In genomic region chr10:97399843-97400545, GRCh38 we compare ENCODE assay signal across 1 cellular context.
TF ChIP-seq lines count a peak whose summit lies in the region.

No MANE protein-coding gene starts in this region.

TF ChIP-seq in K562, 482 proteins besides CTCF, POLR2A, EP300 and RAD21 (continued from another document and continues in another):
- TF ChIP-seq HES1 (IDR thresholded peaks at IDR 0.05; ENCODE audit: low read depth): no peak
- TF ChIP-seq, protein P1, sequence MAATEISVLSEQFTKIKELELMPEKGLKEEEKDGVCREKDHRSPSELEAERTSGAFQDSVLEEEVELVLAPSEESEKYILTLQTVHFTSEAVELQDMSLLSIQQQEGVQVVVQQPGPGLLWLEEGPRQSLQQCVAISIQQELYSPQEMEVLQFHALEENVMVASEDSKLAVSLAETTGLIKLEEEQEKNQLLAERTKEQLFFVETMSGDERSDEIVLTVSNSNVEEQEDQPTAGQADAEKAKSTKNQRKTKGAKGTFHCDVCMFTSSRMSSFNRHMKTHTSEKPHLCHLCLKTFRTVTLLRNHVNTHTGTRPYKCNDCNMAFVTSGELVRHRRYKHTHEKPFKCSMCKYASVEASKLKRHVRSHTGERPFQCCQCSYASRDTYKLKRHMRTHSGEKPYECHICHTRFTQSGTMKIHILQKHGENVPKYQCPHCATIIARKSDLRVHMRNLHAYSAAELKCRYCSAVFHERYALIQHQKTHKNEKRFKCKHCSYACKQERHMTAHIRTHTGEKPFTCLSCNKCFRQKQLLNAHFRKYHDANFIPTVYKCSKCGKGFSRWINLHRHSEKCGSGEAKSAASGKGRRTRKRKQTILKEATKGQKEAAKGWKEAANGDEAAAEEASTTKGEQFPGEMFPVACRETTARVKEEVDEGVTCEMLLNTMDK (IDR thresholded peaks at IDR 0.05; ENCODE audit: borderline replicate concordance, insufficient read depth, low read depth, low read length, poor library complexity, severe bottlenecking): no peak
- no peak for TF ChIP-seq NFYB (IDR thresholded peaks at IDR 0.05; ENCODE audit: extremely low read depth, insufficient read length)
- TF ChIP-seq EWSR1 (IDR thresholded peaks at IDR 0.05; ENCODE audit: borderline replicate concordance, low read depth, partially characterized antibody): no peak
- peak; percentile 81 for TF ChIP-seq ZNF316 (IDR thresholded peaks at IDR 0.05)
- TF ChIP-seq ARID3B (CRISPR knock-in tag; IDR thresholded peaks at IDR 0.05; ENCODE audit: borderline replicate concordance): no peak
- TF ChIP-seq SMAD1 (IDR thresholded peaks at IDR 0.05; ENCODE audit: low read depth, low read length, partially characterized antibody): no peak
- TF ChIP-seq, protein P2, sequence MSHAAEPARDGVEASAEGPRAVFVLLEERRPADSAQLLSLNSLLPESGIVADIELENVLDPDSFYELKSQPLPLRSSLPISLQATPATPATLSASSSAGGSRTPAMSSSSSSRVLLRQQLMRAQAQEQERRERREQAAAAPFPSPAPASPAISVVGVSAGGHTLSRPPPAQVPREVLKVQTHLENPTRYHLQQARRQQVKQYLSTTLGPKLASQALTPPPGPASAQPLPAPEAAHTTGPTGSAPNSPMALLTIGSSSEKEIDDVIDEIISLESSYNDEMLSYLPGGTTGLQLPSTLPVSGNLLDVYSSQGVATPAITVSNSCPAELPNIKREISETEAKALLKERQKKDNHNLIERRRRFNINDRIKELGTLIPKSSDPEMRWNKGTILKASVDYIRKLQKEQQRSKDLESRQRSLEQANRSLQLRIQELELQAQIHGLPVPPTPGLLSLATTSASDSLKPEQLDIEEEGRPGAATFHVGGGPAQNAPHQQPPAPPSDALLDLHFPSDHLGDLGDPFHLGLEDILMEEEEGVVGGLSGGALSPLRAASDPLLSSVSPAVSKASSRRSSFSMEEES (CRISPR knock-in tag; IDR thresholded peaks at IDR 0.05): no peak
- TF ChIP-seq, protein P3, sequence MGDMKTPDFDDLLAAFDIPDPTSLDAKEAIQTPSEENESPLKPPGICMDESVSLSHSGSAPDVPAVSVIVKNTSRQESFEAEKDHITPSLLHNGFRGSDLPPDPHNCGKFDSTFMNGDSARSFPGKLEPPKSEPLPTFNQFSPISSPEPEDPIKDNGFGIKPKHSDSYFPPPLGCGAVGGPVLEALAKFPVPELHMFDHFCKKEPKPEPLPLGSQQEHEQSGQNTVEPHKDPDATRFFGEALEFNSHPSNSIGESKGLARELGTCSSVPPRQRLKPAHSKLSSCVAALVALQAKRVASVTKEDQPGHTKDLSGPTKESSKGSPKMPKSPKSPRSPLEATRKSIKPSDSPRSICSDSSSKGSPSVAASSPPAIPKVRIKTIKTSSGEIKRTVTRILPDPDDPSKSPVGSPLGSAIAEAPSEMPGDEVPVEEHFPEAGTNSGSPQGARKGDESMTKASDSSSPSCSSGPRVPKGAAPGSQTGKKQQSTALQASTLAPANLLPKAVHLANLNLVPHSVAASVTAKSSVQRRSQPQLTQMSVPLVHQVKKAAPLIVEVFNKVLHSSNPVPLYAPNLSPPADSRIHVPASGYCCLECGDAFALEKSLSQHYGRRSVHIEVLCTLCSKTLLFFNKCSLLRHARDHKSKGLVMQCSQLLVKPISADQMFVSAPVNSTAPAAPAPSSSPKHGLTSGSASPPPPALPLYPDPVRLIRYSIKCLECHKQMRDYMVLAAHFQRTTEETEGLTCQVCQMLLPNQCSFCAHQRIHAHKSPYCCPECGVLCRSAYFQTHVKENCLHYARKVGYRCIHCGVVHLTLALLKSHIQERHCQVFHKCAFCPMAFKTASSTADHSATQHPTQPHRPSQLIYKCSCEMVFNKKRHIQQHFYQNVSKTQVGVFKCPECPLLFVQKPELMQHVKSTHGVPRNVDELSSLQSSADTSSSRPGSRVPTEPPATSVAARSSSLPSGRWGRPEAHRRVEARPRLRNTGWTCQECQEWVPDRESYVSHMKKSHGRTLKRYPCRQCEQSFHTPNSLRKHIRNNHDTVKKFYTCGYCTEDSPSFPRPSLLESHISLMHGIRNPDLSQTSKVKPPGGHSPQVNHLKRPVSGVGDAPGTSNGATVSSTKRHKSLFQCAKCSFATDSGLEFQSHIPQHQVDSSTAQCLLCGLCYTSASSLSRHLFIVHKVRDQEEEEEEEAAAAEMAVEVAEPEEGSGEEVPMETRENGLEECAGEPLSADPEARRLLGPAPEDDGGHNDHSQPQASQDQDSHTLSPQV (IDR thresholded peaks at IDR 0.05): no peak
- no peak for TF ChIP-seq UBTF (IDR thresholded peaks at IDR 0.05; ENCODE audit: borderline replicate concordance in 1 of 2, low read depth in 2 of 2, low read length in 2 of 2)
- TF ChIP-seq NRF1 (conservative IDR thresholded peaks at IDR 0.05 in 1 of 2, IDR thresholded peaks at IDR 0.05 in 1 of 2): peak in 1 of 2 experiments; percentile 13; a peak in 2 of 4 replicates
- no peak for TF ChIP-seq PPARD (CRISPR knock-in tag; IDR thresholded peaks at IDR 0.05)
- no peak for TF ChIP-seq E2F5 (CRISPR knock-in tag; IDR thresholded peaks at IDR 0.05)
- TF ChIP-seq NR2C2 (CRISPR knock-in tag; IDR thresholded peaks at IDR 0.05): 0 out of 2 replicates have a peak, but pooled peaks have one; percentile 37
- no peak for TF ChIP-seq NR2C2 (tag; IDR thresholded peaks at IDR 0.05)
- TF ChIP-seq HNRNPH1 (optimal IDR thresholded peaks at IDR 0.05; ENCODE audit: low read depth, low read length): no peak
- no peak for TF ChIP-seq BDP1 (IDR thresholded peaks at IDR 0.05; ENCODE audit: insufficient read depth, insufficient read length)
- TF ChIP-seq, protein P4, sequence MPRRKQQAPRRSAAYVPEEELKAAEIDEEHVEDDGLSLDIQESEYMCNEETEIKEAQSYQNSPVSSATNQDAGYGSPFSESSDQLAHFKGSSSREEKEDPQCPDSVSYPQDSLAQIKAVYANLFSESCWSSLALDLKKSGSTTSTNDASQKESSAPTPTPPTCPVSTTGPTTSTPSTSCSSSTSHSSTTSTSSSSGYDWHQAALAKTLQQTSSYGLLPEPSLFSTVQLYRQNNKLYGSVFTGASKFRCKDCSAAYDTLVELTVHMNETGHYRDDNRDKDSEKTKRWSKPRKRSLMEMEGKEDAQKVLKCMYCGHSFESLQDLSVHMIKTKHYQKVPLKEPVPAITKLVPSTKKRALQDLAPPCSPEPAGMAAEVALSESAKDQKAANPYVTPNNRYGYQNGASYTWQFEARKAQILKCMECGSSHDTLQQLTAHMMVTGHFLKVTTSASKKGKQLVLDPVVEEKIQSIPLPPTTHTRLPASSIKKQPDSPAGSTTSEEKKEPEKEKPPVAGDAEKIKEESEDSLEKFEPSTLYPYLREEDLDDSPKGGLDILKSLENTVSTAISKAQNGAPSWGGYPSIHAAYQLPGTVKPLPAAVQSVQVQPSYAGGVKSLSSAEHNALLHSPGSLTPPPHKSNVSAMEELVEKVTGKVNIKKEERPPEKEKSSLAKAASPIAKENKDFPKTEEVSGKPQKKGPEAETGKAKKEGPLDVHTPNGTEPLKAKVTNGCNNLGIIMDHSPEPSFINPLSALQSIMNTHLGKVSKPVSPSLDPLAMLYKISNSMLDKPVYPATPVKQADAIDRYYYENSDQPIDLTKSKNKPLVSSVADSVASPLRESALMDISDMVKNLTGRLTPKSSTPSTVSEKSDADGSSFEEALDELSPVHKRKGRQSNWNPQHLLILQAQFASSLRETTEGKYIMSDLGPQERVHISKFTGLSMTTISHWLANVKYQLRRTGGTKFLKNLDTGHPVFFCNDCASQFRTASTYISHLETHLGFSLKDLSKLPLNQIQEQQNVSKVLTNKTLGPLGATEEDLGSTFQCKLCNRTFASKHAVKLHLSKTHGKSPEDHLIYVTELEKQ (CRISPR knock-in tag; IDR thresholded peaks at IDR 0.05): no peak
- TF ChIP-seq E4F1 (CRISPR knock-in tag; IDR thresholded peaks at IDR 0.05; ENCODE audit: borderline replicate concordance): no peak
- no peak for TF ChIP-seq RBM17 (IDR thresholded peaks at IDR 0.05; ENCODE audit: borderline replicate concordance, low read depth, low read length)
- TF ChIP-seq HDAC1 (IDR thresholded peaks at IDR 0.05): peak in 1 of 2 experiments; percentile 75; a peak in 2 of 4 replicates
- peak; percentile 38 for TF ChIP-seq NFE2 (IDR thresholded peaks at IDR 0.05; ENCODE audit: low read depth)
- no peak for TF ChIP-seq TRIM28 (IDR thresholded peaks at IDR 0.05)
- no peak for TF ChIP-seq RFX7 (CRISPR knock-in tag; IDR thresholded peaks at IDR 0.05)
- no peak for TF ChIP-seq ZSCAN29 (IDR thresholded peaks at IDR 0.05)
- TF ChIP-seq RUNX1 (IDR thresholded peaks at IDR 0.05; ENCODE audit: low read depth): no peak
- peak; percentile 59; the same call in 1 of the 2 replicates for TF ChIP-seq NKRF (IDR thresholded peaks at IDR 0.05; ENCODE audit: borderline replicate concordance)
- no peak for TF ChIP-seq ZZZ3 (IDR thresholded peaks at IDR 0.05)
- TF ChIP-seq YBX1 (IDR thresholded peaks at IDR 0.05): no peak
- peak; percentile 31 for TF ChIP-seq KDM5B (IDR thresholded peaks at IDR 0.05; ENCODE audit: insufficient replicate concordance, low read depth, low read length)
- TF ChIP-seq HINFP (tag; conservative IDR thresholded peaks at IDR 0.05; ENCODE audit: low read depth): no peak
